9 cellular contexts compared by ENCODE assay signal in the genomic region with DNA sequence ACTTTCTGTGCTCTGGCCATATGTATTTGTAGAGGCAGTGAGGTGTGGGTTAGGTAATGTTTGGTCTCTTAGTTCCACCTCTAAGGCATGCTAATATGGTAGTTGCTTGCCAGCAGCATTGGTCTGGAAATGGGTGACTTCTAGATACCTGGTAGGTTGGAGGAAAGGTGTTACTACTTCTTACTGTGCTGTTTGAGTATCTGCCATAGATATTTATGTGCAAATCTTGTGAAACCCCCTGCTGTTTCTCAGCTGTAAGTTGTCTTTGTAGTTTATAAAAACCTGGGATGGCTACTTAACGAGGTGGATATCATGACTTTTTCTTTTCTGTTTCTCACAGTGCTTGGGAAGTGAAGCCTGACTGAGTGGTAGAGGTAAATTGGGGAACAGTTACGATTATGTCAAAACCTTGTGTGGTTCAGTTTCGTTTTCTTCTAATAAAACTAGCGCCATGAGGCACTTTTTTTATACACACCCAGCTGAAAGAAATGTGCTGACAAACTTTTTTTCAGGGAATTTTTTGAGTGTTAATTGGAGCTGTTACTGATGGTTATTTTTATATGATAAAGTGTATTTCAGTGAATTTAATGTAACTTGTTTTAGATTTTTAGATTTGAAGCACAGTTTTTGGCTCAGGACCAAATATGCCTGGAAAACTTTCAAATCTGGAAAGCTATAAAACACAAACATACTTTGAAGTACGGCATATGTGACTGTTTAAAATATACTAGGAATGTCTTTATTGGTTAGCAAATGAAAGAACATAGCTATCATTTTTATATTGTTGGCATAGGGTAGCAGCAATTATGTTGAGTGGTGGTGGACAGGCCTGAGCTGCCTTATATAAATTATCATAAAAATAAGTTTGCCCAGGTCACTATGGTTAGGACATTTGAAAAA. TPM values are rescaled to one million over a fixed set of nuclear protein-coding genes. Genes with fewer than 3 reads are reported as not detected.
DNase-seq lines count a peak whose midpoint lies in the region; ATAC-seq and TF ChIP-seq lines count a peak whose summit lies in the region.
"Had no signal": no experiment of that assay in that cellular context is flagged by ENCODE, and none has a peak within 500 bp of the region (broad histone marks: within the 10 kb centered on the region; RNA-seq: fewer than 3 reads in every experiment).

No MANE protein-coding gene starts in this region.

- peak; percentile 30 for DNase-seq in dermis blood vessel endothelial cell
- no peak for DNase-seq in NCI-H128 (lab: John Stamatoyannopoulos, UW; ENCODE audit: unreplicated experiment)
- DNase-seq in stimulated activated CD4-positive, alpha-beta T cell treated with anti-CD3 and anti-CD28 coated beads, Interleukin-15, amount 100 ng/mL, for 24 hours, result no peak
- DNase-seq in kidney glomerular epithelial cell (lab: John Stamatoyannopoulos, UW), result no peak
- DNase-seq: NCI-H1694 had no signal

- peak; percentile 8 for TF ChIP-seq CTCF in GM12873 (IDR thresholded peaks at IDR 0.05; ENCODE audit: insufficient read depth, low read depth, low read length, missing control alignments)

- H3K27ac ChIP-seq in rectal smooth muscle tissue (ENCODE audit: low read depth, low read length), result no peak overlapping the region

- peaks cover 5% of the 10 kb centered on the region for H3K4me1 ChIP-seq in rectal smooth muscle tissue (ENCODE audit: control insufficient read depth, insufficient read depth, low read length)

- H3K27me3 ChIP-seq in rectal smooth muscle tissue (ENCODE audit: control insufficient read depth, insufficient read depth, low read length), result no peaks in the 10 kb centered on the region

- no peak overlapping the region for H3K9ac ChIP-seq in rectal smooth muscle tissue (ENCODE audit: low read length)

- no peaks in the 10 kb centered on the region for H3K36me3 ChIP-seq in rectal smooth muscle tissue (ENCODE audit: control insufficient read depth, insufficient read depth, low read length)

- ATAC-seq in HG03378 (IDR thresholded peaks at IDR 0.05; ENCODE audit: unreplicated experiment) (peak; percentile 65), HG02981 (IDR thresholded peaks at IDR 0.05; ENCODE audit: unreplicated experiment) (no peak)

- H3K4me3 ChIP-seq in rectal smooth muscle tissue (ENCODE audit: low read length), result peak overlapping the region; percentile 41

RNA-seq across cellular contexts. Expression of gene CAMSAP2, which starts 42.1 kb away (rescaled TPM):
- 37.3 and 53.8 TPM in 2 replicates for total RNA-seq in dermis blood vessel endothelial cell
